In genomic region chr12:11729008-11729407, GRCh38 we compare ENCODE assay signal across 9 cellular contexts.
A peak's percentile ranks its signal among the peaks of the same experiment; 100 is the strongest.
DNase-seq lines count a peak whose midpoint lies in the region; ATAC-seq, FAIRE-seq and TF ChIP-seq lines count a peak whose summit lies in the region.
"Had no signal": no experiment of that assay in that cellular context is flagged by ENCODE, and none has a peak within 500 bp of the region (broad histone marks: within the 10 kb centered on the region; RNA-seq: fewer than 3 reads in every experiment).

No MANE protein-coding gene starts in this region.

- H3K27ac ChIP-seq in KOPT-K1 (ENCODE audit: low read depth, low read length, poor library complexity, severe bottlenecking) (peak overlapping the region; percentile 60), parathyroid adenoma (peak overlapping the region; percentile 49), right atrium auricular region (no peak overlapping the region)
- H3K27ac ChIP-seq: psoas muscle had no signal

- intact Hi-C loops in MCF 10A (cut with micrococcal nuclease): no loop called here

- H3K27me3 ChIP-seq in parathyroid adenoma (ENCODE audit: control insufficient read depth, insufficient read depth, low read length) (no peaks in the 10 kb centered on the region), right atrium auricular region (no peaks in the 10 kb centered on the region)

- BruUV-seq in MCF 10A (replicated peaks; lab: Mats Ljungman, UMichigan): no TSS peak

- H3K4me1 Mint-ChIP-seq in MCF 10A (ENCODE audit: insufficient read depth, unreplicated experiment): peaks cover 18% of the 10 kb centered on the region

- DNase-seq in GM12891 (ENCODE audit: insufficient read length, low spot score) (no peak), MCF 10A (ENCODE audit: unreplicated experiment) (peak; percentile 64), pons (ENCODE audit: low spot score) (no peak), right atrium auricular region (ENCODE audit: low spot score) (no peak)
- DNase-seq: psoas muscle; stimulated activated naive CD8-positive, alpha-beta T cell treated with anti-CD3 and anti-CD28 coated beads, Interleukin-15, Interleukin-2, amounts not matched to agents 100 U/mL and 50 U/mL, for 24 hours had no signal

- no peak overlapping the region for H2AFZ ChIP-seq in parathyroid adenoma

- peaks cover 43% of the 10 kb centered on the region for H3K4me1 ChIP-seq in parathyroid adenoma
- peaks cover 0 to 16% of the 10 kb centered on the region in 2 donors for H3K4me1 ChIP-seq in right atrium auricular region

- peak; percentile 97 for FAIRE-seq in GM12891 (lab: Jason Lieb, UNC)

- no peak overlapping the region for H3K4me3 Mint-ChIP-seq in MCF 10A (ENCODE audit: unreplicated experiment)

- no peaks in the 10 kb centered on the region for H3K36me3 ChIP-seq in KOPT-K1 (ENCODE audit: insufficient read depth, low read length)
- H3K36me3 ChIP-seq in parathyroid adenoma (ENCODE audit: control insufficient read depth, insufficient read depth, low read length): no peaks in the 10 kb centered on the region
- no peaks in the 10 kb centered on the region for H3K36me3 ChIP-seq in right atrium auricular region

- H3K9me3 Mint-ChIP-seq in MCF 10A (ENCODE audit: unreplicated experiment): no peaks in the 10 kb centered on the region

- H3K79me2 ChIP-seq in parathyroid adenoma: peaks cover 25% of the 10 kb centered on the region

- peak overlapping the region; percentile 13 for H3K4me2 ChIP-seq in parathyroid adenoma (ENCODE audit: low read length)

- ATAC-seq in GM19023 (IDR thresholded peaks at IDR 0.05; ENCODE audit: unreplicated experiment): no peak
- ATAC-seq: psoas muscle; stimulated activated naive CD8-positive, alpha-beta T cell treated with anti-CD3 and anti-CD28 coated beads, Interleukin-15, Interleukin-2, amounts not matched to agents 100 U/mL and 50 U/mL, for 24 hours had no signal

- peak overlapping the region; percentile 49 for H3K27ac Mint-ChIP-seq in MCF 10A (ENCODE audit: low read depth, unreplicated experiment)

- H3K4me3 ChIP-seq in parathyroid adenoma (ENCODE audit: low read depth, low read length): no peak overlapping the region
- H3K4me3 ChIP-seq in right atrium auricular region: no peak overlapping the region
- H3K4me3 ChIP-seq: psoas muscle had no signal

- no peak for TF ChIP-seq POLR2A in GM12891 (IDR thresholded peaks at IDR 0.05; ENCODE audit: low read depth, low read length)

- H3K27me3 Mint-ChIP-seq in MCF 10A (ENCODE audit: insufficient read depth, unreplicated experiment): no peaks in the 10 kb centered on the region

- TF ChIP-seq CTCF in MCF 10A (IDR thresholded peaks at IDR 0.05; ENCODE audit: unreplicated experiment) (no peak), parathyroid adenoma (IDR thresholded peaks at IDR 0.05) (no peak), right atrium auricular region (IDR thresholded peaks at IDR 0.05) (no peak)

- H3K9me3 ChIP-seq in KOPT-K1 (ENCODE audit: insufficient read depth, low read length, poor library complexity, severe bottlenecking) (peaks cover 4% of the 10 kb centered on the region), parathyroid adenoma (ENCODE audit: control insufficient read depth, low read length) (no peaks in the 10 kb centered on the region), right atrium auricular region (no peaks in the 10 kb centered on the region)
- H3K9me3 ChIP-seq: psoas muscle had no signal

- H3K36me3 Mint-ChIP-seq in MCF 10A (ENCODE audit: insufficient read depth, unreplicated experiment): peaks cover 6% of the 10 kb centered on the region

- no peak overlapping the region for H3K9ac ChIP-seq in parathyroid adenoma

- POLR2A ChIA-PET in MCF 10A (lab: Yijun Ruan, JAX): interaction anchor here (0.5 to 0.7 kb wide), 3 partner anchors 12 to 646 kb away, joined by 3 read pairs; no protein-coding TSS in a partner anchor

- CTCF ChIA-PET in MCF 10A (lab: Yijun Ruan, JAX): interaction anchor here (0.7 kb wide), 1 partner anchor 1008 kb away, joined by 3 read pairs; no protein-coding TSS in a partner anchor

TF ChIP-seq in GM12891, 5 proteins besides CTCF, POLR2A, EP300 and RAD21:
- TF ChIP-seq POU2F2 (IDR thresholded peaks at IDR 0.05; ENCODE audit: low read depth, low read length) (0 out of 2 replicates have a peak, but pooled peaks have one; percentile 45), PAX5 (IDR thresholded peaks at IDR 0.05; ENCODE audit: insufficient read depth, low read length, severe bottlenecking) (no peak), TAF1 (IDR thresholded peaks at IDR 0.05; ENCODE audit: low read depth, low read length) (0 out of 2 replicates have a peak, but pooled peaks have one; percentile 41), POLR2AphosphoS5 (IDR thresholded peaks at IDR 0.05; ENCODE audit: low read depth, low read length) (no peak), SPI1 (IDR thresholded peaks at IDR 0.05; ENCODE audit: low read depth, low read length) (peak; percentile 40)

Comparison
In these comparisons a context has a peak if more than half of its experiments do, and no peak if none do; other contexts are left out.
1. H3K27ac ChIP-seq: peak in KOPT-K1 (single experiment) and parathyroid adenoma (single experiment); none in right atrium auricular region (0 of 2).